In the genomic region with DNA sequence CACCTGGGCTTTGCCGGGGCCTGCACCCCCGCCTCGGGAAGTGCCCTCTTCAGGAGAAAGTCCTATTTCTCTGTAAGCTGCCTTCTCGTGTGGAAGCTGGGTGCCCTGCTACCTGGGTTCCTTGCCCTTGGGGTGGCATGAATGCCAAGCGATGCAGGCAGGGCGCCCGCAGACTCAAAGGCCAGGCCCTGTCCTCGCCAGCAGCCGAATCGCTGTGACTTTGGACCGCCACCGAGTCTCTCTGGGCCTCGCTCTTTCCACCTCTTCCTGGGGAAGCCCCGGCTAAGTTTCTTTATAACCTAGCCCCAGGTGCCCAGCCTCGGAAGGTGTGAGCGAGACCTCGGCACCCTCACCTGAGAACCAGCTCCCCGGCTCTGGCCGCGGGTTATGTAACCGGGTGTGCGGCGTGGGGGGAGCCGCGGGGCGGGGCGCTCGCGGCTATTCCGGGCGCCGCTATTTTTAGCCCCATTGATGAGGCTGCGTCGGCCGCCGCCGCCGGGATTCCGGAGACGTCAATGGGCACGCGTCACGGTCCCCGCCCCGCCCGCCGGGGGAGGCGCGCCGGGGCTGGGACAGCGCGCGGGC, we compare ENCODE assay signal across 7 cellular contexts. TPM values are rescaled to one million over a fixed set of nuclear protein-coding genes. Genes with fewer than 3 reads are reported as not detected.
DNase-seq lines count a peak whose midpoint lies in the region; ATAC-seq and FAIRE-seq lines count a peak whose summit lies in the region.

No MANE protein-coding gene starts in this region.

- no peaks in the 10 kb centered on the region for H3K27me3 ChIP-seq in esophagus (ENCODE audit: control insufficient read depth in 1 of 2, insufficient read depth in 2 of 2, low read length in 2 of 2)
- H3K27me3 ChIP-seq in mucosa of stomach (ENCODE audit: control insufficient read depth, insufficient read depth, low read length), result peaks cover 11% of the 10 kb centered on the region

- H3K4me1 ChIP-seq in esophagus (ENCODE audit: control insufficient read depth in 2 of 2, insufficient read depth in 2 of 2, low read length in 1 of 2) (peaks cover 7 to 8% of the 10 kb centered on the region in 2 donors), mucosa of stomach (ENCODE audit: control insufficient read depth, insufficient read depth, low read length) (peaks cover 28% of the 10 kb centered on the region)

- peak; percentile 42 for ATAC-seq in HG03108 (IDR thresholded peaks at IDR 0.05; ENCODE audit: unreplicated experiment)
- ATAC-seq in activated T-cell treated with anti-CD3 and anti-CD28 coated beads, Interleukin-2, amount 50 U/mL, for 4 hours, result peak; percentile 58 to 59

- peaks cover 3% of the 10 kb centered on the region for H3K36me3 Mint-ChIP-seq in activated T-cell treated with anti-CD3 and anti-CD28 coated beads, Interleukin-2, amount 50 U/mL, for 4 hours (ENCODE audit: insufficient read depth)

- H3K4me3 ChIP-seq in esophagus (ENCODE audit: low read depth in 1 of 2, low read length in 2 of 2) (peak overlapping the region; percentile 20 to 54), mucosa of stomach (ENCODE audit: low read length) (no peak overlapping the region)

- peak; percentile 60 for FAIRE-seq in GM18507 (lab: Jason Lieb, UNC)

- peak; percentile 51 for DNase-seq in GM18507 (ENCODE audit: extremely low spot score, insufficient read length, low read depth)
- DNase-seq in NOMO-1 (lab: John Stamatoyannopoulos, UW; ENCODE audit: unreplicated experiment in 2 of 2), result peak; percentile 46 to 54
- peak; percentile 88 for DNase-seq in activated T-cell treated with anti-CD3 and anti-CD28 coated beads, Interleukin-2, amount 50 U/mL, for 4 hours
- DNase-seq in stimulated activated CD8-positive, alpha-beta memory T cell treated with anti-CD3 and anti-CD28 coated beads, Interleukin-7, amount 100 ng/mL, for 4 hours (ENCODE audit: low read depth in 2 of 2), result peak; percentile 76 to 85

- H3K4me1 Mint-ChIP-seq in activated T-cell treated with anti-CD3 and anti-CD28 coated beads, Interleukin-2, amount 50 U/mL, for 4 hours (ENCODE audit: low read depth), result peaks cover 54% of the 10 kb centered on the region

- no peaks in the 10 kb centered on the region for H3K27me3 Mint-ChIP-seq in activated T-cell treated with anti-CD3 and anti-CD28 coated beads, Interleukin-2, amount 50 U/mL, for 4 hours (ENCODE audit: low read depth)

- 5 to 6% methylated on average over 50 to 53 of the region's 53 CpGs for WGBS in esophagus, 2 donors

- peak overlapping the region; percentile 76 to 85 for H3K27ac ChIP-seq in esophagus (ENCODE audit: low read depth in 2 of 2, low read length in 1 of 2)

- H3K36me3 ChIP-seq in esophagus (ENCODE audit: control insufficient read depth in 2 of 2, insufficient read depth in 2 of 2, low read length in 1 of 2) (peaks cover 0 to 1% of the 10 kb centered on the region in 2 donors), mucosa of stomach (ENCODE audit: control insufficient read depth, insufficient read depth, low read length) (no peaks in the 10 kb centered on the region)

- no peaks in the 10 kb centered on the region for H3K9me3 Mint-ChIP-seq in activated T-cell treated with anti-CD3 and anti-CD28 coated beads, Interleukin-2, amount 50 U/mL, for 4 hours

- H3K9me3 ChIP-seq in esophagus (ENCODE audit: control insufficient read depth in 2 of 2, insufficient read depth in 1 of 2, low read depth in 1 of 2, low read length in 1 of 2), result no peaks in the 10 kb centered on the region
- H3K9me3 ChIP-seq in mucosa of stomach (ENCODE audit: control insufficient read depth, low read length), result no peaks in the 10 kb centered on the region

- H3K4me3 Mint-ChIP-seq in activated T-cell treated with anti-CD3 and anti-CD28 coated beads, Interleukin-2, amount 50 U/mL, for 4 hours, result peak overlapping the region; percentile 59

- H3K9ac ChIP-seq in mucosa of stomach (ENCODE audit: low read length), result peak overlapping the region; percentile 77

RNA-seq across cellular contexts. Expression of a gene that starts 14.6 kb away (rescaled TPM):
- total RNA-seq in activated T-cell treated with anti-CD3 and anti-CD28 coated beads, Interleukin-2, amount 50 U/mL, for 4 hours, result 10 to 100 TPM; 26.0 to 34.5 (median 31.3) TPM
- polyA plus RNA-seq in esophagus, result 10 to 100 TPM in 1 of 2 donors, 1 to 10 TPM in 1; 6.3 to 10.6 TPM

RNA-seq across cellular contexts. Expression of a gene that starts 29.9 kb away (rescaled TPM):
- total RNA-seq in activated T-cell treated with anti-CD3 and anti-CD28 coated beads, Interleukin-2, amount 50 U/mL, for 4 hours, result 10 to 100 TPM; 13.5 to 16.5 (median 15.3) TPM
- polyA plus RNA-seq in esophagus, result 1 to 10 TPM; 6.1 to 7.4 TPM

RNA-seq across cellular contexts. Expression of a gene that starts 33.1 kb away (rescaled TPM):
- 10 to 100 TPM; 59.6 to 69.7 (median 62.0) TPM for total RNA-seq in activated T-cell treated with anti-CD3 and anti-CD28 coated beads, Interleukin-2, amount 50 U/mL, for 4 hours
- polyA plus RNA-seq in esophagus, result 10 to 100 TPM; 16.3 to 43.0 TPM

RNA-seq across cellular contexts. Expression of a gene that starts 42.8 kb away (rescaled TPM):
- total RNA-seq in activated T-cell treated with anti-CD3 and anti-CD28 coated beads, Interleukin-2, amount 50 U/mL, for 4 hours, result not detected
- under 1 TPM; 0.18 to 0.22 TPM for polyA plus RNA-seq in esophagus
